Comparison of ENCODE assay signal across 8 cellular contexts in the genomic region with DNA sequence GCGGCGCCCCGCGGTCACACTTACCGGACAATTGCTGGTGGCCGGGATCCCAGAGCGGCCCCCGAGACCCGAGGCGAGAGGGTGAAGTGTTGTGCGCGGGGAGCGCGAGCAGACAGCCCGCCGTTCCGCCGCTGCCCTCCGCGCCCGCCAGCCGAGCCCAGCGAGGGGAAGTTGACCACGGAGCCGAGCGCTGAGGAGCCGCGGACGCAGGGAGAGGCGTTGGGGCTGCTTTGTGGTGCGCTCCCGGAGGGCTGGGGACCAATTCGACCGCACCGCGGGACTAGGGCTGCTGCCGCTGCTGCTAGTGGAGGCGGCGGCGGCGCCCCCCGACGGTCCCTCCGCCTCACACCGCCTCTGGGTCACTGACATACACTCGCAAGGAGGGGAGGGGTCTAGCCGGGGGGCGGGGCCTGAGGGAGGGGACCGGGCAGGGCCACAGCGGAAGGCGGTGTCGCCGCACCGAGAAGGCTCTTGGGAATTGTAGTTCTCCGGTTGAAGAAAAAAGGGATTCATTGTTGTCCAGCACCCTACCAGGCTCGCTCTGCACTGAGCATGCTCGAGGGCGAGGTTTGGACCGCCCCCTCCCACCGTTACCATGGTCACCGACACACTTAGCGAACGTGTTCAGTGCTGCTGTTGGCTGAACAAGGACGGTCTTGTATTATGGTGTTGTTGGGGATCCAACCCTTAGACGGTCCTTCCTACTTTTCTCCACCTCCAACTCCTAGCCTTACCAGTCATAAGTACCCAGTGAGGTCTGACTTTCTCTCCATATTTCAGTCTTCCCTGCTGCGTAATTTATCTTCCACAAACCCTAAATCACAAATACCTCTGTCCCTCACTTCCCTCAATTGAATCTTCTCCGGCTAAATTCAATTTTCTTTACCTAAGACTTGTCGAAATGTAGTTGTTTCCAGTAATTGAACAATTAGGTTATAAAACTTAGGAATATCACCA. TPM values are rescaled to one million over a fixed set of nuclear protein-coding genes. Genes with fewer than 3 reads are reported as not detected.
A peak's percentile ranks its signal among the peaks of the same experiment; 100 is the strongest.
DNase-seq lines count a peak whose midpoint lies in the region; ATAC-seq and TF ChIP-seq lines count a peak whose summit lies in the region.

A gene with protein sequence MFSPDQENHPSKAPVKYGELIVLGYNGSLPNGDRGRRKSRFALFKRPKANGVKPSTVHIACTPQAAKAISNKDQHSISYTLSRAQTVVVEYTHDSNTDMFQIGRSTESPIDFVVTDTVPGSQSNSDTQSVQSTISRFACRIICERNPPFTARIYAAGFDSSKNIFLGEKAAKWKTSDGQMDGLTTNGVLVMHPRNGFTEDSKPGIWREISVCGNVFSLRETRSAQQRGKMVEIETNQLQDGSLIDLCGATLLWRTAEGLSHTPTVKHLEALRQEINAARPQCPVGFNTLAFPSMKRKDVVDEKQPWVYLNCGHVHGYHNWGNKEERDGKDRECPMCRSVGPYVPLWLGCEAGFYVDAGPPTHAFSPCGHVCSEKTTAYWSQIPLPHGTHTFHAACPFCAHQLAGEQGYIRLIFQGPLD (minus strand): TSS at position 364 of the 957 bp plus-strand sequence. CDS start 36,110 bp downstream, outside the sequence.

- intact Hi-C loops in Right ventricle myocardium superior (cut with DNase I) = loop anchor here (10.0 kb wide), 2 partner anchors 80 to 90 kb away; no protein-coding TSS in a partner anchor

- TF ChIP-seq CTCF in GM12873 (IDR thresholded peaks at IDR 0.05; ENCODE audit: insufficient read depth, low read depth, low read length, missing control alignments) (peak; percentile 18), SU-DHL-6 (IDR thresholded peaks at IDR 0.05; ENCODE audit: insufficient read depth, low read length, poor library complexity, severe bottlenecking) (peak; percentile 41), parathyroid adenoma (IDR thresholded peaks at IDR 0.05) (peak; percentile 30), tibial nerve (IDR thresholded peaks at IDR 0.05) (peak in 3 of 5 experiments; percentile 11 to 42 (median 40))

- peak; percentile 84 for ATAC-seq in HG02759 (IDR thresholded peaks at IDR 0.05; ENCODE audit: unreplicated experiment)
- peak; percentile 89 for ATAC-seq in activated naive CD8-positive, alpha-beta T cell treated with anti-CD3 and anti-CD28 coated beads, Interleukin-2, amount 10 ng/mL, durations not matched to agents 7 days and 5 days (ENCODE audit: low read depth)
- peak; percentile 99 for ATAC-seq in Right ventricle myocardium superior (ENCODE audit: poor library complexity)

- no peaks in the 10 kb centered on the region for H3K4me1 ChIP-seq in parathyroid adenoma
- H3K4me1 ChIP-seq in tibial nerve = peaks cover 0 to 25% (median 21%) of the 10 kb centered on the region in 4 donors

- H3K9me3 ChIP-seq in SU-DHL-6 (ENCODE audit: insufficient read depth, low read length) (no peaks in the 10 kb centered on the region), parathyroid adenoma (ENCODE audit: control insufficient read depth, low read length) (no peaks in the 10 kb centered on the region), tibial nerve (no peaks in the 10 kb centered on the region)

- H3K4me3 ChIP-seq in SU-DHL-6 (ENCODE audit: insufficient read depth, low read length, poor library complexity, severe bottlenecking) (peak within 1 kb of the TSS; percentile 95), parathyroid adenoma (ENCODE audit: low read depth, low read length) (peak within 1 kb of the TSS; percentile 98), tibial nerve (peak within 1 kb of the TSS; percentile 96 to 100 (median 96))

- peak within 1 kb of the TSS; percentile 91 for H3K4me3 Mint-ChIP-seq in activated naive CD8-positive, alpha-beta T cell treated with anti-CD3 and anti-CD28 coated beads, Interleukin-2, amount 10 ng/mL, durations not matched to agents 7 days and 5 days

- H3K27ac Mint-ChIP-seq in activated naive CD8-positive, alpha-beta T cell treated with anti-CD3 and anti-CD28 coated beads, Interleukin-2, amount 10 ng/mL, durations not matched to agents 7 days and 5 days = peak within 1 kb of the TSS; percentile 93

- H3K9me2 ChIP-seq in SU-DHL-6 (replicated peaks; ENCODE audit: insufficient read depth, low read length) = no peaks in the 10 kb centered on the region

- peak within 1 kb of the TSS; percentile 94 for H3K27ac ChIP-seq in SU-DHL-6 (ENCODE audit: low read depth, low read length)
- H3K27ac ChIP-seq in parathyroid adenoma = peak within 1 kb of the TSS; percentile 96
- H3K27ac ChIP-seq in tibial nerve = peak within 1 kb of the TSS; percentile 94 to 100 (median 100)

- peaks cover 7% of the 10 kb centered on the region for H3K36me3 Mint-ChIP-seq in activated naive CD8-positive, alpha-beta T cell treated with anti-CD3 and anti-CD28 coated beads, Interleukin-2, amount 10 ng/mL, durations not matched to agents 7 days and 5 days

- H3K27me3 Mint-ChIP-seq in activated naive CD8-positive, alpha-beta T cell treated with anti-CD3 and anti-CD28 coated beads, Interleukin-2, amount 10 ng/mL, durations not matched to agents 7 days and 5 days = no peaks in the 10 kb centered on the region

- POLR2A ChIA-PET in activated naive CD8-positive, alpha-beta T cell treated with anti-CD3 and anti-CD28 coated beads, Interleukin-2, amount 10 ng/mL, durations not matched to agents 7 days and 5 days (lab: Charles Lee) = interaction anchor here (0.8 kb wide), 2 partner anchors 126 to 184 kb away, joined by 3 to 4 read pairs; no protein-coding TSS in a partner anchor

- H3K79me2 ChIP-seq in SU-DHL-6 (ENCODE audit: insufficient read depth, low read length) (peaks cover 87% of the 10 kb centered on the region), parathyroid adenoma (peaks cover 6% of the 10 kb centered on the region)

- peaks cover 4% of the 10 kb centered on the region; the same call in 1 of the 2 replicates for H4K20me1 ChIP-seq in SU-DHL-6 (ENCODE audit: low read depth, low read length)

- no peak within 1 kb of the TSS for H2AFZ ChIP-seq in SU-DHL-6 (ENCODE audit: low read depth, low read length, severe bottlenecking)
- peak within 1 kb of the TSS; percentile 94 for H2AFZ ChIP-seq in parathyroid adenoma

- no peaks in the 10 kb centered on the region for H3K27me3 ChIP-seq in SU-DHL-6 (ENCODE audit: low read length)
- H3K27me3 ChIP-seq in parathyroid adenoma (ENCODE audit: control insufficient read depth, insufficient read depth, low read length) = no peaks in the 10 kb centered on the region
- no peaks in the 10 kb centered on the region for H3K27me3 ChIP-seq in tibial nerve

- H3K9me3 Mint-ChIP-seq in activated naive CD8-positive, alpha-beta T cell treated with anti-CD3 and anti-CD28 coated beads, Interleukin-2, amount 10 ng/mL, durations not matched to agents 7 days and 5 days = no peaks in the 10 kb centered on the region

- peak; percentile 97 to 99 for TF ChIP-seq POLR2A in tibial nerve (IDR thresholded peaks at IDR 0.05)

- H3K36me3 ChIP-seq in SU-DHL-6 (ENCODE audit: low read length) (peaks cover 42% of the 10 kb centered on the region), parathyroid adenoma (ENCODE audit: control insufficient read depth, insufficient read depth, low read length) (no peaks in the 10 kb centered on the region), tibial nerve (no peaks in the 10 kb centered on the region)

- peaks cover 35% of the 10 kb centered on the region for H3F3A ChIP-seq in SU-DHL-6 (ENCODE audit: insufficient read depth)

- H3K4me1 Mint-ChIP-seq in activated naive CD8-positive, alpha-beta T cell treated with anti-CD3 and anti-CD28 coated beads, Interleukin-2, amount 10 ng/mL, durations not matched to agents 7 days and 5 days = peaks cover 25% of the 10 kb centered on the region

- peak; percentile 92 for DNase-seq in NCI-H128 (lab: John Stamatoyannopoulos, UW; ENCODE audit: unreplicated experiment)
- peak; percentile 94 for DNase-seq in activated naive CD8-positive, alpha-beta T cell treated with anti-CD3 and anti-CD28 coated beads, Interleukin-2, amount 10 ng/mL, durations not matched to agents 7 days and 5 days
- DNase-seq in Right ventricle myocardium superior = peak; percentile 95
- DNase-seq in tibial nerve (ENCODE audit: low spot score in 2 of 2) = peak; percentile 93 to 95

- H3K4me2 ChIP-seq in SU-DHL-6 (ENCODE audit: low read depth, low read length, poor library complexity, severe bottlenecking) (peak within 1 kb of the TSS; percentile 92), parathyroid adenoma (ENCODE audit: low read length) (peak within 1 kb of the TSS; percentile 72)

- WGBS in tibial nerve, 2 donors = 9 to 10% methylated on average over 22 to 32 of the region's 68 CpGs

- peak within 1 kb of the TSS; percentile 78 for H3K9ac ChIP-seq in SU-DHL-6 (ENCODE audit: low read length)
- peak within 1 kb of the TSS; percentile 55 for H3K9ac ChIP-seq in parathyroid adenoma

- TF ChIP-seq EP300 in tibial nerve (IDR thresholded peaks at IDR 0.05) = peak; percentile 32 to 100

RNA-seq across cellular contexts. Expression of the gene that starts here (rescaled TPM):
- total RNA-seq in activated naive CD8-positive, alpha-beta T cell treated with anti-CD3 and anti-CD28 coated beads, Interleukin-2, amount 10 ng/mL, durations not matched to agents 7 days and 5 days = 10 to 100 TPM; 22.6 to 25.7 TPM
- total RNA-seq in Right ventricle myocardium superior (9.1 TPM), tibial nerve (10 to 100 TPM; 18.4 to 31.0 (median 24.6) TPM)

Comparison
In these comparisons a context has a peak if more than half of its experiments do, and no peak if none do; other contexts are left out.
1. Peak in every context shown above with its lines: DNase-seq, ATAC-seq, H3K4me3 ChIP-seq and H3K27ac ChIP-seq.